Comparison of ENCODE assay signal across 1 cellular context in the genomic region with DNA sequence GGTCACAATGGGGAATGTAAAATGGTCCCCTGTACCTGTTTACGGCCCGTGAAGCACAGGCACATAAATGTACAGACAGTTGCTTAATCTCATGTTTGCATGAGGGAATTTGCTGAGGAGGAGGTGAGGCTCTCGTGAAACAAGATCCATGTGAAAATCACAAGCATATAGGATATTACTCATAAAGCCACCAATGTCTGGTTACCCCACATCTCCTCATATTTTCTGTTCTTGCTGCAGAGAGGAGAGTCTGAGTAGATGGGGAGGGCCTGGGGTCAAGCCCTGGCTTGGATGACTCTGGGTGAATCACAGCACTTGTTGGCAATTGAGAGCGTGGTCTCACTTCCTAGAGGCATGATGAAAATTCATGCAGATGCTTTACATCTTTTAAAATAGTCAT.
TF ChIP-seq lines count a peak whose summit lies in the region.

No MANE protein-coding gene starts in this region.

TF ChIP-seq in GM23338, 12 proteins besides CTCF, POLR2A, EP300 and RAD21 (continued from another document):
- TF ChIP-seq, protein P1, sequence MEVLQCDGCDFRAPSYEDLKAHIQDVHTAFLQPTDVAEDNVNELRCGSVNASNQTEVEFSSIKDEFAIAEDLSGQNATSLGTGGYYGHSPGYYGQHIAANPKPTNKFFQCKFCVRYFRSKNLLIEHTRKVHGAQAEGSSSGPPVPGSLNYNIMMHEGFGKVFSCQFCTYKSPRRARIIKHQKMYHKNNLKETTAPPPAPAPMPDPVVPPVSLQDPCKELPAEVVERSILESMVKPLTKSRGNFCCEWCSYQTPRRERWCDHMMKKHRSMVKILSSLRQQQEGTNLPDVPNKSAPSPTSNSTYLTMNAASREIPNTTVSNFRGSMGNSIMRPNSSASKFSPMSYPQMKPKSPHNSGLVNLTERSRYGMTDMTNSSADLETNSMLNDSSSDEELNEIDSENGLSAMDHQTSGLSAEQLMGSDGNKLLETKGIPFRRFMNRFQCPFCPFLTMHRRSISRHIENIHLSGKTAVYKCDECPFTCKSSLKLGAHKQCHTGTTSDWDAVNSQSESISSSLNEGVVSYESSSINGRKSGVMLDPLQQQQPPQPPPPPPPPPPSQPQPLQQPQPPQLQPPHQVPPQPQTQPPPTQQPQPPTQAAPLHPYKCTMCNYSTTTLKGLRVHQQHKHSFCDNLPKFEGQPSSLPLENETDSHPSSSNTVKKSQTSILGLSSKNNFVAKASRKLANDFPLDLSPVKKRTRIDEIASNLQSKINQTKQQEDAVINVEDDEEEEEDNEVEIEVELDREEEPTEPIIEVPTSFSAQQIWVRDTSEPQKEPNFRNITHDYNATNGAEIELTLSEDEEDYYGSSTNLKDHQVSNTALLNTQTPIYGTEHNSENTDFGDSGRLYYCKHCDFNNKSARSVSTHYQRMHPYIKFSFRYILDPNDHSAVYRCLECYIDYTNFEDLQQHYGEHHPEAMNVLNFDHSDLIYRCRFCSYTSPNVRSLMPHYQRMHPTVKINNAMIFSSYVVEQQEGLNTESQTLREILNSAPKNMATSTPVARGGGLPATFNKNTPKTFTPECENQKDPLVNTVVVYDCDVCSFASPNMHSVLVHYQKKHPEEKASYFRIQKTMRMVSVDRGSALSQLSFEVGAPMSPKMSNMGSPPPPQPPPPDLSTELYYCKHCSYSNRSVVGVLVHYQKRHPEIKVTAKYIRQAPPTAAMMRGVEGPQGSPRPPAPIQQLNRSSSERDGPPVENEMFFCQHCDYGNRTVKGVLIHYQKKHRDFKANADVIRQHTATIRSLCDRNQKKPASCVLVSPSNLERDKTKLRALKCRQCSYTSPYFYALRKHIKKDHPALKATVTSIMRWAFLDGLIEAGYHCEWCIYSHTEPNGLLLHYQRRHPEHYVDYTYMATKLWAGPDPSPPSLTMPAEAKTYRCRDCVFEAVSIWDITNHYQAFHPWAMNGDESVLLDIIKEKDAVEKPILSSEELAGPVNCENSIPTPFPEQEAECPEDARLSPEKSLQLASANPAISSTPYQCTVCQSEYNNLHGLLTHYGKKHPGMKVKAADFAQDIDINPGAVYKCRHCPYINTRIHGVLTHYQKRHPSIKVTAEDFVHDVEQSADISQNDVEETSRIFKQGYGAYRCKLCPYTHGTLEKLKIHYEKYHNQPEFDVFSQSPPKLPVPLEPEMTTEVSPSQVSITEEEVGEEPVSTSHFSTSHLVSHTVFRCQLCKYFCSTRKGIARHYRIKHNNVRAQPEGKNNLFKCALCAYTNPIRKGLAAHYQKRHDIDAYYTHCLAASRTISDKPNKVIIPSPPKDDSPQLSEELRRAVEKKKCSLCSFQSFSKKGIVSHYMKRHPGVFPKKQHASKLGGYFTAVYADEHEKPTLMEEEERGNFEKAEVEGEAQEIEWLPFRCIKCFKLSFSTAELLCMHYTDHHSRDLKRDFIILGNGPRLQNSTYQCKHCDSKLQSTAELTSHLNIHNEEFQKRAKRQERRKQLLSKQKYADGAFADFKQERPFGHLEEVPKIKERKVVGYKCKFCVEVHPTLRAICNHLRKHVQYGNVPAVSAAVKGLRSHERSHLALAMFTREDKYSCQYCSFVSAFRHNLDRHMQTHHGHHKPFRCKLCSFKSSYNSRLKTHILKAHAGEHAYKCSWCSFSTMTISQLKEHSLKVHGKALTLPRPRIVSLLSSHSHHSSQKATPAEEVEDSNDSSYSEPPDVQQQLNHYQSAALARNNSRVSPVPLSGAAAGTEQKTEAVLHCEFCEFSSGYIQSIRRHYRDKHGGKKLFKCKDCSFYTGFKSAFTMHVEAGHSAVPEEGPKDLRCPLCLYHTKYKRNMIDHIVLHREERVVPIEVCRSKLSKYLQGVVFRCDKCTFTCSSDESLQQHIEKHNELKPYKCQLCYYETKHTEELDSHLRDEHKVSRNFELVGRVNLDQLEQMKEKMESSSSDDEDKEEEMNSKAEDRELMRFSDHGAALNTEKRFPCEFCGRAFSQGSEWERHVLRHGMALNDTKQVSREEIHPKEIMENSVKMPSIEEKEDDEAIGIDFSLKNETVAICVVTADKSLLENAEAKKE (CRISPR knock-in tag; IDR thresholded peaks at IDR 0.05): no peak
- TF ChIP-seq JUNB (IDR thresholded peaks at IDR 0.05; ENCODE audit: unreplicated experiment): no peak
- TF ChIP-seq ZNF331 (CRISPR knock-in tag; IDR thresholded peaks at IDR 0.05; ENCODE audit: low read depth): no peak
- TF ChIP-seq, protein P2, sequence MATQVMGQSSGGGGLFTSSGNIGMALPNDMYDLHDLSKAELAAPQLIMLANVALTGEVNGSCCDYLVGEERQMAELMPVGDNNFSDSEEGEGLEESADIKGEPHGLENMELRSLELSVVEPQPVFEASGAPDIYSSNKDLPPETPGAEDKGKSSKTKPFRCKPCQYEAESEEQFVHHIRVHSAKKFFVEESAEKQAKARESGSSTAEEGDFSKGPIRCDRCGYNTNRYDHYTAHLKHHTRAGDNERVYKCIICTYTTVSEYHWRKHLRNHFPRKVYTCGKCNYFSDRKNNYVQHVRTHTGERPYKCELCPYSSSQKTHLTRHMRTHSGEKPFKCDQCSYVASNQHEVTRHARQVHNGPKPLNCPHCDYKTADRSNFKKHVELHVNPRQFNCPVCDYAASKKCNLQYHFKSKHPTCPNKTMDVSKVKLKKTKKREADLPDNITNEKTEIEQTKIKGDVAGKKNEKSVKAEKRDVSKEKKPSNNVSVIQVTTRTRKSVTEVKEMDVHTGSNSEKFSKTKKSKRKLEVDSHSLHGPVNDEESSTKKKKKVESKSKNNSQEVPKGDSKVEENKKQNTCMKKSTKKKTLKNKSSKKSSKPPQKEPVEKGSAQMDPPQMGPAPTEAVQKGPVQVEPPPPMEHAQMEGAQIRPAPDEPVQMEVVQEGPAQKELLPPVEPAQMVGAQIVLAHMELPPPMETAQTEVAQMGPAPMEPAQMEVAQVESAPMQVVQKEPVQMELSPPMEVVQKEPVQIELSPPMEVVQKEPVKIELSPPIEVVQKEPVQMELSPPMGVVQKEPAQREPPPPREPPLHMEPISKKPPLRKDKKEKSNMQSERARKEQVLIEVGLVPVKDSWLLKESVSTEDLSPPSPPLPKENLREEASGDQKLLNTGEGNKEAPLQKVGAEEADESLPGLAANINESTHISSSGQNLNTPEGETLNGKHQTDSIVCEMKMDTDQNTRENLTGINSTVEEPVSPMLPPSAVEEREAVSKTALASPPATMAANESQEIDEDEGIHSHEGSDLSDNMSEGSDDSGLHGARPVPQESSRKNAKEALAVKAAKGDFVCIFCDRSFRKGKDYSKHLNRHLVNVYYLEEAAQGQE (IDR thresholded peaks at IDR 0.05; ENCODE audit: unreplicated experiment): no peak
- TF ChIP-seq POLR2AphosphoS5 (IDR thresholded peaks at IDR 0.05; ENCODE audit: low read depth): no peak
TF ChIP-seq in GM23338: peak in this region for 0.
